ENCODE assay signal across 7 cellular contexts in the genomic region with DNA sequence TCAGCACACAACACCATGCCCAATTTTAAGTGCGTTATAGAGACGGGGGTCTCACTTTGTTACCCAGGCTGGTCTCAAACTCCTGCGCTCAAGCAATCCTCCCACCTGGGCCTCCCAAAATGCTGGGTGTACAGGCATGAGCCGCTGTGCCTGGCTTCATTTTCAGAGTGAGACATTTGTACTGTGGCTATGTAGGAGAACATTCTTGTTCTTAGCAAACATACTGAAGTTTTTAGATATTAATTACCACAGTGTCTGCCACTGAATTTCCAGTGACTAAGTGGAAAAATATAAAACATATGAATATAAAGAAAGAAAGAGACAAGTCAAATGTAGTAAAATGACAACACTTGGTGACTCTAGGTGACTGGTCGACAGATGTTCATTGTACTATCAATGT. TPM values are rescaled to one million over a fixed set of nuclear protein-coding genes. Genes with fewer than 3 reads are reported as not detected.
"Had no signal": no experiment of that assay in that cellular context is flagged by ENCODE, and none has a peak within 500 bp of the region (broad histone marks: within the 10 kb centered on the region; RNA-seq: fewer than 3 reads in every experiment).

No MANE protein-coding gene starts in this region.

- H3K4me3 ChIP-seq: GM23248, HAP-1 had no signal

- ATAC-seq: HCT116 had no signal

- H3K27ac Mint-ChIP-seq: HFFc6 had no signal

- H3K9me3 Mint-ChIP-seq: HFFc6 had no signal

- H3K36me3 ChIP-seq: HAP-1 had no signal

- H3K4me1 ChIP-seq: HAP-1 had no signal

- H3K9me3 ChIP-seq: HAP-1 had no signal

- DNase-seq: GM23248, HFFc6, IMR-90, KBM-7 had no signal

- H3K4me2 ChIP-seq: KMS-11 had no signal

- H2AFZ ChIP-seq: GM23248 had no signal

- H3K27ac ChIP-seq: GM23248, KMS-11 had no signal

- H3K4me3 Mint-ChIP-seq: HFFc6 had no signal

RNA-seq across cellular contexts. Expression of a gene that starts 20.9 kb away (rescaled TPM):
- total RNA-seq: GM23248, HFFc6, IMR-90 had no signal
- polyA plus RNA-seq: GM23248, IMR-90 had no signal
